Comparison of ENCODE assay signal across 18 cellular contexts in the genomic region with DNA sequence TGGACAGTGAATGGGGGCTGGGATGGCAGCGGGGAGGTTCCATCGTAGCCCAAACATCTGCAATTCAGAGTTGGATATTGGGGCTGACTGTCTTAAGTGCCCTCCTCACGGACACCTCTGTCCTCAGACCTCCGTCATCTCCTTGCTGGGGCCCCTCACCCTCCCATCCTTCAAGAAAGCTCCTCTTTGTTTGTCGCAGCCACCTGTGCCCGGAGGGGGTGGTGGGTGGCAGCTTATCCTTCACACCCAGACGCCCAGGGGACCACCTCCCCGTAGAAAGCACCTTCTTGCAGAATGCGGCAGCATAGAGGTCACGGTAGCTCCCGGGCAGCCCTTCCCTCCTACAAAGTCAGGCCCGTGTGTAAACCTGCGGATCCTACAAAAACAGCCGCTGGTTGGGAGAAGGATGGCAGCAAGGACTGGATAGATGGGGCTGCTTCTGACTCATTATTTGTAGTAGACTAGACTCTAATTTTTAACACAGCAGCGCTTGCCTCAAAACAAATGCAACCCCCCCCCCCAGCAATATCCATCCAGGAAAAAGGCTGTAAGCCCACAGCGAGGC. TPM values are rescaled to one million over a fixed set of nuclear protein-coding genes. Genes with fewer than 3 reads are reported as not detected.
A peak's percentile ranks its signal among the peaks of the same experiment; 100 is the strongest.
DNase-seq lines count a peak whose midpoint lies in the region; ATAC-seq and TF ChIP-seq lines count a peak whose summit lies in the region.
"Had no signal": no experiment of that assay in that cellular context is flagged by ENCODE, and none has a peak within 500 bp of the region (broad histone marks: within the 10 kb centered on the region; RNA-seq: fewer than 3 reads in every experiment).

No MANE protein-coding gene starts in this region.

- no peak overlapping the region for H2BK12ac ChIP-seq in neuronal stem cell (ENCODE audit: low read length)

- H3K4me3 Mint-ChIP-seq in T-helper 1 cell treated with Interleukin-12 subunit alpha and Interleukin-12 subunit beta and Interleukin-4 antibody, amounts not matched to agents 30 μg/mL and 1 μg/mL, for 36 hours: peak overlapping the region; percentile 37
- H3K4me3 Mint-ChIP-seq in GM23338 (peak overlapping the region; percentile 61), endodermal cell (peak overlapping the region; percentile 39)
- H3K4me3 Mint-ChIP-seq: activated CD8-positive, alpha-beta T cell treated with anti-CD3 and anti-CD28 coated beads, Interleukin-2, amount 10 ng/mL, durations not matched to agents 7 days and 5 days had no signal

- peak overlapping the region; percentile 72 for H3K18ac ChIP-seq in neuronal stem cell (ENCODE audit: low read length)

- no peak overlapping the region for H3K27ac ChIP-seq in GM23338 (ENCODE audit: low read depth)
- no peak overlapping the region for H3K27ac ChIP-seq in endodermal cell (ENCODE audit: low read depth, low read length)
- H3K27ac ChIP-seq in neuronal stem cell (replicated peaks; ENCODE audit: low read length): no peak overlapping the region
- H3K27ac ChIP-seq: psoas muscle, spleen, upper lobe of left lung had no signal

- no peak overlapping the region for H3K27ac Mint-ChIP-seq in T-helper 1 cell treated with Interleukin-12 subunit alpha and Interleukin-12 subunit beta and Interleukin-4 antibody, amounts not matched to agents 30 μg/mL and 1 μg/mL, for 36 hours
- no peak overlapping the region for H3K27ac Mint-ChIP-seq in GM23338
- no peak overlapping the region for H3K27ac Mint-ChIP-seq in endodermal cell
- H3K27ac Mint-ChIP-seq: activated CD8-positive, alpha-beta T cell treated with anti-CD3 and anti-CD28 coated beads, Interleukin-2, amount 10 ng/mL, durations not matched to agents 7 days and 5 days had no signal

- H3K9me3 ChIP-seq in endodermal cell (ENCODE audit: control insufficient read depth, low read length): peaks cover 45% of the 10 kb centered on the region
- H3K9me3 ChIP-seq in neuronal stem cell (replicated peaks in 1 of 2; ENCODE audit: control insufficient read depth in 2 of 2, insufficient read depth in 1 of 2, low read depth in 1 of 2, low read length in 2 of 2): peaks cover 0 to 7% of the 10 kb centered on the region in 2 donors
- H3K9me3 ChIP-seq: HAP-1, psoas muscle, upper lobe of left lung had no signal

- H3K14ac ChIP-seq in neuronal stem cell (ENCODE audit: low read length): no peak overlapping the region

- no peaks in the 10 kb centered on the region for H3K9me3 Mint-ChIP-seq in T-helper 1 cell treated with Interleukin-12 subunit alpha and Interleukin-12 subunit beta and Interleukin-4 antibody, amounts not matched to agents 30 μg/mL and 1 μg/mL, for 36 hours
- H3K9me3 Mint-ChIP-seq in GM23338 (peaks cover 11% of the 10 kb centered on the region; the same call in 2 of the 3 replicates), endodermal cell (no peaks in the 10 kb centered on the region)

- H3K4ac ChIP-seq in neuronal stem cell (ENCODE audit: low read length): peak overlapping the region; percentile 45

- H3K36me3 Mint-ChIP-seq in T-helper 1 cell treated with Interleukin-12 subunit alpha and Interleukin-12 subunit beta and Interleukin-4 antibody, amounts not matched to agents 30 μg/mL and 1 μg/mL, for 36 hours (ENCODE audit: low read depth): peaks cover 2% of the 10 kb centered on the region
- no peaks in the 10 kb centered on the region; the same call in 1 of the 3 replicates for H3K36me3 Mint-ChIP-seq in GM23338 (ENCODE audit: low read depth)
- no peaks in the 10 kb centered on the region for H3K36me3 Mint-ChIP-seq in endodermal cell (ENCODE audit: low read depth)

- no peaks in the 10 kb centered on the region; the same call in 1 of the 2 replicates for H4K20me1 ChIP-seq in GM23338 (replicated peaks; ENCODE audit: insufficient read depth)

- H3F3A ChIP-seq in GM23338 (replicated peaks; ENCODE audit: low read depth): 0 out of 2 replicates have a peak, but pooled peaks cover 7% of the 10 kb centered on the region

- H2AFZ ChIP-seq in GM23338 (no peak overlapping the region), neuronal stem cell (ENCODE audit: low read length) (no peak overlapping the region)

- no peaks in the 10 kb centered on the region; the same call in 1 of the 2 replicates for H3K4me1 ChIP-seq in GM23338 (ENCODE audit: insufficient read depth)
- no peaks in the 10 kb centered on the region for H3K4me1 ChIP-seq in endodermal cell (ENCODE audit: control insufficient read depth, insufficient read depth, low read length)
- H3K4me1 ChIP-seq in neuronal stem cell (ENCODE audit: control insufficient read depth in 2 of 2, insufficient read depth in 1 of 2, low read depth in 1 of 2, low read length in 2 of 2): peaks cover 0 to 3% of the 10 kb centered on the region in 2 donors
- H3K4me1 ChIP-seq: HAP-1 had no signal

- no peak overlapping the region for H2BK5ac ChIP-seq in neuronal stem cell (ENCODE audit: low read length)

- H2BK15ac ChIP-seq in neuronal stem cell (ENCODE audit: low read length): peak overlapping the region; percentile 95

- no peaks in the 10 kb centered on the region for H3K79me1 ChIP-seq in neuronal stem cell (ENCODE audit: low read depth, low read length)

- H3K4me3 ChIP-seq in GM23338: peak overlapping the region; percentile 73; the same call in 1 of the 2 replicates
- H3K4me3 ChIP-seq in endodermal cell (ENCODE audit: low read length): no peak overlapping the region
- no peak overlapping the region for H3K4me3 ChIP-seq in neuronal stem cell (ENCODE audit: low read length in 2 of 2)
- H3K4me3 ChIP-seq: HAP-1 had no signal

- peaks cover 84% of the 10 kb centered on the region for H3K27me3 ChIP-seq in GM23338 (ENCODE audit: insufficient read depth)
- H3K27me3 ChIP-seq in endodermal cell (ENCODE audit: control insufficient read depth, insufficient read depth, low read length, poor library complexity, severe bottlenecking): no peaks in the 10 kb centered on the region
- H3K27me3 ChIP-seq in neuronal stem cell (ENCODE audit: control insufficient read depth in 3 of 3, insufficient read depth in 3 of 3, low read depth in 1 of 3, low read length in 3 of 3): peaks cover 9 to 47% (median 38%) of the 10 kb centered on the region in 3 experiments

- peak overlapping the region; percentile 87 for H3K23ac ChIP-seq in neuronal stem cell (ENCODE audit: low read depth, low read length, poor library complexity)

- H3K4me1 Mint-ChIP-seq in T-helper 1 cell treated with Interleukin-12 subunit alpha and Interleukin-12 subunit beta and Interleukin-4 antibody, amounts not matched to agents 30 μg/mL and 1 μg/mL, for 36 hours (ENCODE audit: low read depth): peaks cover 2% of the 10 kb centered on the region
- H3K4me1 Mint-ChIP-seq in GM23338: peaks cover 11% of the 10 kb centered on the region
- H3K4me1 Mint-ChIP-seq in endodermal cell: no peaks in the 10 kb centered on the region

- no peak overlapping the region for H4K91ac ChIP-seq in neuronal stem cell (ENCODE audit: low read depth, low read length, poor library complexity)

- peak overlapping the region; percentile 90 for H4K8ac ChIP-seq in neuronal stem cell (ENCODE audit: low read depth, low read length)

- H2AK5ac ChIP-seq in neuronal stem cell (ENCODE audit: low read depth, low read length): peak overlapping the region; percentile 66

- H3K9ac ChIP-seq in endodermal cell (ENCODE audit: extremely low read depth, low read length, poor library complexity, severe bottlenecking): no peak overlapping the region
- H3K9ac ChIP-seq in neuronal stem cell (ENCODE audit: low read depth, low read length, poor library complexity): no peak overlapping the region

- no peaks in the 10 kb centered on the region for H3K79me2 ChIP-seq in GM23338 (replicated peaks; ENCODE audit: insufficient read depth)

- H2BK120ac ChIP-seq in neuronal stem cell (ENCODE audit: low read depth, low read length): no peak overlapping the region

- DNase-seq in T-helper 1 cell (no peak), GM23338 (ENCODE audit: low spot score) (no peak), endodermal cell (no peak), neuronal stem cell (ENCODE audit: low spot score) (no peak), midbrain (lab: John Stamatoyannopoulos, UW) (no peak), hypothalamus (lab: John Stamatoyannopoulos, UW) (no peak)
- DNase-seq: activated CD8-positive, alpha-beta T cell treated with anti-CD3 and anti-CD28 coated beads, Interleukin-2, amount 10 ng/mL, durations not matched to agents 7 days and 5 days; anterior cingulate cortex; C1 segment of cervical spinal cord; hippocampal formation; KG1; NCI-H774; psoas muscle; spleen had no signal

- 81 to 83% methylated on average over 8 to 15 of the region's 16 CpGs for WGBS in endodermal cell (ENCODE audit: insufficient coverage in 1 of 2, insufficient read length in 1 of 2), 2 experiments
- no CpG with 5 or more reads among the region's 16 CpGs for WGBS in neuronal stem cell (ENCODE audit: extremely low coverage in 2 of 2, insufficient read length in 2 of 2, insufficient replicate concordance in 1 of 2), 2 donors

- H3K4me2 ChIP-seq in GM23338 (peak overlapping the region; percentile 89), neuronal stem cell (ENCODE audit: insufficient read depth, low read length, poor library complexity, severe bottlenecking) (no peak overlapping the region)

- TF ChIP-seq CTCF in GM23338 (conservative IDR thresholded peaks at IDR 0.05; ENCODE audit: low read depth in 2 of 2) (no peak), endodermal cell (conservative IDR thresholded peaks at IDR 0.05) (no peak)

- peaks cover 39% of the 10 kb centered on the region for H3K27me3 Mint-ChIP-seq in T-helper 1 cell treated with Interleukin-12 subunit alpha and Interleukin-12 subunit beta and Interleukin-4 antibody, amounts not matched to agents 30 μg/mL and 1 μg/mL, for 36 hours (ENCODE audit: low read depth)
- H3K27me3 Mint-ChIP-seq in GM23338 (ENCODE audit: insufficient read depth, low read depth, poor library complexity): peaks cover 45% of the 10 kb centered on the region
- peaks cover 22% of the 10 kb centered on the region for H3K27me3 Mint-ChIP-seq in endodermal cell (ENCODE audit: insufficient read depth)

- 0 out of 2 replicates have a peak, but pooled peaks cover 8% of the 10 kb centered on the region for H3K9me2 ChIP-seq in GM23338 (ENCODE audit: insufficient read depth)

- H3K36me3 ChIP-seq in GM23338 (ENCODE audit: insufficient read depth) (no peaks in the 10 kb centered on the region), endodermal cell (ENCODE audit: control insufficient read depth, insufficient read depth, low read length) (no peaks in the 10 kb centered on the region), neuronal stem cell (replicated peaks in 1 of 2; ENCODE audit: control insufficient read depth in 2 of 2, insufficient read depth in 2 of 2, low read length in 2 of 2) (no peaks in the 10 kb centered on the region)
- H3K36me3 ChIP-seq: HAP-1, spleen, upper lobe of left lung had no signal

- no peak for ATAC-seq in GM23338
- ATAC-seq in GM21619 (IDR thresholded peaks at IDR 0.05; ENCODE audit: unreplicated experiment): no peak

RNA-seq across cellular contexts. Expression of a gene that starts 1.3 kb away (rescaled TPM):
- total RNA-seq in GM23338 (2014; rRNA removed; shearing (Covaris generic)): 3.7 and 4.0 TPM in 2 replicates
- polyA plus RNA-seq in GM23338 (2016; fragmentation: Nextera tagmentation; extraction: Ambion mirVana): 0.87 and 1.4 TPM in 2 replicates
- total RNA-seq in endodermal cell: 1 to 10 TPM in 1 of 2 donors, under 1 TPM in 1; 0.69 to 1.2 TPM
- polyA plus RNA-seq in endodermal cell (2013, experiment 1 of 2): 0.68 TPM
- polyA plus RNA-seq in endodermal cell (2013, experiment 2 of 2): 0.37 TPM
- polyA plus RNA-seq in neuronal stem cell (2013, experiment 1 of 2): 19.0 TPM
- polyA plus RNA-seq in neuronal stem cell (2013, experiment 2 of 2): 20.3 TPM
